ENCODE assay signal across 23 cellular contexts in the genomic region with DNA sequence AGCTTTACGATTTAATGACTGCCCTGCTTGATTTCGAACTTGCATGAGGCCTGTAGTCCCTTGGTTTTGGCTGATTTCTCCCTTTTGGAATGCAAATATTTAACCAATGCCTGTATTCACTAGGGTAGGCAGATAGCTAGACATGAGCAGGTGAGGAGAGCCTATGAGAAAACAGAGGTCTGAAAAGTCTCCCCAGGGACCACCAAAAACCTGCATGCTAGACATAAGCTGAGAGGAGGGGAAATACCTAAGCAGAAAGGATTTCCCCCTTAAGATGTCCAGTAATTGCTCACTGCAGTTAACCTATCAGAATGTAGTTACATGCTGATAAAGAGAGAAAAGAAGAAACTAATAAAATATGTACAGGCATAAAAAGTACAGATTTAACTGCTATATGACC.
A peak's percentile ranks its signal among the peaks of the same experiment; 100 is the strongest.
DNase-seq lines count a peak whose midpoint lies in the region; ATAC-seq lines count a peak whose summit lies in the region.
"Had no signal": no experiment of that assay in that cellular context is flagged by ENCODE, and none has a peak within 500 bp of the region (broad histone marks: within the 10 kb centered on the region; RNA-seq: fewer than 3 reads in every experiment).

No MANE protein-coding gene starts in this region.

- ATAC-seq in GM18520 (IDR thresholded peaks at IDR 0.05; ENCODE audit: unreplicated experiment) (peak; percentile 72), GM21381 (IDR thresholded peaks at IDR 0.05; ENCODE audit: unreplicated experiment) (peak; percentile 55), HG02885 (IDR thresholded peaks at IDR 0.05; ENCODE audit: poor library complexity, unreplicated experiment) (peak; percentile 42), HG03565 (IDR thresholded peaks at IDR 0.05; ENCODE audit: unreplicated experiment) (peak; percentile 60)
- ATAC-seq: A549, heart right ventricle, K562 had no signal

- DNase-seq in OCI-M1 (lab: John Stamatoyannopoulos, UW) (no peak), COLO829 (ENCODE audit: low spot score) (no peak), NAMALWA (ENCODE audit: low spot score) (no peak)
- DNase-seq in activated CD8-positive, alpha-beta memory T cell treated with anti-CD3 and anti-CD28 coated beads for 24 hours: no peak
- DNase-seq: activated CD4-positive, alpha-beta T cell treated with anti-CD3 and anti-CD28 coated beads for 48 hours; activated effector memory CD4-positive, alpha-beta T cell treated with anti-CD3 and anti-CD28 coated beads, Interleukin-2, amount 50 U/mL, for 16 hours; AML-193; CD4-positive, CD25-positive, alpha-beta regulatory T cell; DND-41; foreskin melanocyte; HCEC 1CT; heart right ventricle; kidney; NCI-H1092; NCI-H1694 treated with DMSO at 0.1 percent for 48 hours; NCI-H510A; tibial artery had no signal
